In genomic region chr16:49483651-49484451, GRCh38 we compare ENCODE assay signal across 10 cellular contexts.
DNase-seq lines count a peak whose midpoint lies in the region; ATAC-seq and TF ChIP-seq lines count a peak whose summit lies in the region.
"Had no signal": no experiment of that assay in that cellular context is flagged by ENCODE, and none has a peak within 500 bp of the region (broad histone marks: within the 10 kb centered on the region; RNA-seq: fewer than 3 reads in every experiment).

No MANE protein-coding gene starts in this region.

- H3K4me3 Mint-ChIP-seq in brain (peak overlapping the region in 3 of 5 experiments; percentile 33 to 67 (median 63)), mesothelial cell of epicardium (peak overlapping the region; percentile 43)
- no peak overlapping the region for H3K4me3 Mint-ChIP-seq in activated CD4-positive, alpha-beta memory T cell treated with anti-CD3 and anti-CD28 coated beads for 36 hours
- H3K4me3 Mint-ChIP-seq: activated CD8-positive, alpha-beta T cell treated with anti-CD3 and anti-CD28 coated beads for 36 hours had no signal

- no peaks in the 10 kb centered on the region for H3K36me3 Mint-ChIP-seq in brain
- no peaks in the 10 kb centered on the region for H3K36me3 Mint-ChIP-seq in mesothelial cell of epicardium
- no peaks in the 10 kb centered on the region for H3K36me3 Mint-ChIP-seq in activated CD4-positive, alpha-beta memory T cell treated with anti-CD3 and anti-CD28 coated beads for 36 hours

- H3K4me3 ChIP-seq in thoracic aorta: peak overlapping the region; percentile 59

- no peak overlapping the region for H3K27ac ChIP-seq in thoracic aorta

- DNase-seq in activated effector memory CD4-positive, alpha-beta T cell treated with anti-CD3 and anti-CD28 coated beads, Interleukin-2, amount 50 U/mL, for 16 hours: peak; percentile 53
- DNase-seq in activated effector memory CD4-positive, alpha-beta T cell treated with Interleukin-2 at 50 U/mL for 16 hours: no peak
- no peak for DNase-seq in mesothelial cell of epicardium (ENCODE audit: low spot score in 2 of 2, unreplicated experiment in 2 of 2)
- no peak for DNase-seq in thoracic aorta (ENCODE audit: low spot score)
- DNase-seq in DMS53 (lab: John Stamatoyannopoulos, UW): no peak
- no peak for DNase-seq in SKM-1 treated with dmso at 0.1 percent for 144 hours (lab: John Stamatoyannopoulos, UW; ENCODE audit: unreplicated experiment)
- DNase-seq in activated CD4-positive, alpha-beta memory T cell treated with anti-CD3 and anti-CD28 coated beads for 36 hours: no peak
- DNase-seq: PC-3 had no signal

- POLR2A ChIA-PET in activated CD4-positive, alpha-beta memory T cell treated with anti-CD3 and anti-CD28 coated beads for 36 hours (lab: Charles Lee): no interaction called here

- no peaks in the 10 kb centered on the region for H3K36me3 ChIP-seq in thoracic aorta

- CTCF ChIA-PET in activated CD4-positive, alpha-beta memory T cell treated with anti-CD3 and anti-CD28 coated beads for 36 hours (lab: Charles Lee): no interaction called here

- H3K27me3 ChIP-seq in thoracic aorta (replicated peaks; ENCODE audit: insufficient read depth): no peaks in the 10 kb centered on the region

- no peak for TF ChIP-seq CTCF in brain (conservative IDR thresholded peaks at IDR 0.05)
- no peak for TF ChIP-seq CTCF in mesothelial cell of epicardium (IDR thresholded peaks at IDR 0.05; ENCODE audit: unreplicated experiment)
- no peak for TF ChIP-seq CTCF in thoracic aorta (IDR thresholded peaks at IDR 0.05)

- no peak for ATAC-seq in thoracic aorta (ENCODE audit: insufficient number of reproducible peaks, low FRiP score, low read depth)
- ATAC-seq: PC-3 had no signal

- H3K27me3 Mint-ChIP-seq in brain: peaks cover 32% of the 10 kb centered on the region
- H3K27me3 Mint-ChIP-seq in mesothelial cell of epicardium (ENCODE audit: low read depth): peaks cover 37% of the 10 kb centered on the region
- H3K27me3 Mint-ChIP-seq in activated CD4-positive, alpha-beta memory T cell treated with anti-CD3 and anti-CD28 coated beads for 36 hours: no peaks in the 10 kb centered on the region

- peaks cover 3 to 13% of the 10 kb centered on the region in 2 donors for H3K4me1 ChIP-seq in thoracic aorta (ENCODE audit: control insufficient read depth in 1 of 2, low read depth in 2 of 2)

- intact Hi-C loops in activated CD4-positive, alpha-beta memory T cell treated with anti-CD3 and anti-CD28 coated beads for 36 hours (cut with micrococcal nuclease): no loop called here

- H3K9me3 Mint-ChIP-seq in brain (peaks cover 0 to 6% (median 2%) of the 10 kb centered on the region in 5 experiments), mesothelial cell of epicardium (no peaks in the 10 kb centered on the region)
- no peaks in the 10 kb centered on the region for H3K9me3 Mint-ChIP-seq in activated CD4-positive, alpha-beta memory T cell treated with anti-CD3 and anti-CD28 coated beads for 36 hours
- H3K9me3 Mint-ChIP-seq: activated CD8-positive, alpha-beta T cell treated with anti-CD3 and anti-CD28 coated beads for 36 hours had no signal

- H3K9me3 ChIP-seq in thoracic aorta: peaks cover 7% of the 10 kb centered on the region

- H3K27ac Mint-ChIP-seq in brain (no peak overlapping the region), mesothelial cell of epicardium (no peak overlapping the region)
- H3K27ac Mint-ChIP-seq in activated CD4-positive, alpha-beta memory T cell treated with anti-CD3 and anti-CD28 coated beads for 36 hours: no peak overlapping the region
- H3K27ac Mint-ChIP-seq: activated CD8-positive, alpha-beta T cell treated with anti-CD3 and anti-CD28 coated beads for 36 hours had no signal

- H3K4me1 Mint-ChIP-seq in brain (peaks cover 14% of the 10 kb centered on the region), mesothelial cell of epicardium (peaks cover 2% of the 10 kb centered on the region)
- no peaks in the 10 kb centered on the region for H3K4me1 Mint-ChIP-seq in activated CD4-positive, alpha-beta memory T cell treated with anti-CD3 and anti-CD28 coated beads for 36 hours (ENCODE audit: low read depth)
